Comparison of ENCODE assay signal across 27 cellular contexts in the genomic region with DNA sequence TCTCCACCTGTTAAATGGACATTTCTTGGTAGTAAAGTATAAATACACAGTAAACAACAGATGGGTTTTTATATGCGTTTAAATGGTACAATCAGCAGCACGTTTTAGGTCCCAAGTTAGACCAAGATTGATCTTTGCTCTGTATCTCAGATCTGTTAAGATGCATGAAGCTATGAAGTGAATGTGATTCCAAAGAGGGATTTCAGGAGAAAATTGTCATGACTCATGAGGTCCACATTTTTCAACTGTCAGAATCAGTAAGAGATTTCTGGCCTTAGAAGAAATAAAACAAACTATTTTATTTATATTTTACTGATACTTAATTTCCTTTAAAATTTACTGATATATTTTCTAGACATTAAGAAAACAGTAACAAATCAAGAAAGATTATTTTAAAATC.
"Had no signal": no experiment of that assay in that cellular context is flagged by ENCODE, and none has a peak within 500 bp of the region (broad histone marks: within the 10 kb centered on the region; RNA-seq: fewer than 3 reads in every experiment).

No MANE protein-coding gene starts in this region.

- H3K36me3 ChIP-seq: breast epithelium, neutrophil, right lobe of liver, tibial nerve, WERI-Rb-1 had no signal

- H3K27me3 ChIP-seq: breast epithelium, neutrophil, right lobe of liver, tibial nerve had no signal

- H3K27ac Mint-ChIP-seq: activated naive CD4-positive, alpha-beta T cell treated with anti-CD3 and anti-CD28 coated beads, Interleukin-2, amount 10 ng/mL, durations not matched to agents 7 days and 5 days; activated naive CD8-positive, alpha-beta T cell treated with anti-CD3 and anti-CD28 coated beads, Interleukin-2, amount 10 ng/mL, durations not matched to agents 7 days and 5 days; activated T-helper 1 cell treated with anti-CD3 and anti-CD28 coated beads, Interleukin-12 subunit alpha, Interleukin-12 subunit beta, Interleukin-2, Interleukin-4 antibody, amounts not matched to agents 30 ng/mL and 10 ng/mL and 1 ng/mL, durations not matched to agents 14 hours and 24 hours and 36 hours; nephron progenitor cell; progenitor cell of endocrine pancreas; T-helper 1 cell treated with Interleukin-12 subunit alpha and Interleukin-12 subunit beta and Interleukin-4 antibody, amounts not matched to agents 30 μg/mL and 1 μg/mL, for 36 hours had no signal

- H3K4me1 Mint-ChIP-seq: nephron progenitor cell had no signal

- H3K9me3 Mint-ChIP-seq: activated naive CD4-positive, alpha-beta T cell treated with anti-CD3 and anti-CD28 coated beads, Interleukin-2, amount 10 ng/mL, durations not matched to agents 7 days and 5 days; activated T-helper 1 cell treated with anti-CD3 and anti-CD28 coated beads, Interleukin-12 subunit alpha, Interleukin-12 subunit beta, Interleukin-2, Interleukin-4 antibody, amounts not matched to agents 30 ng/mL and 10 ng/mL and 1 ng/mL, durations not matched to agents 14 hours and 24 hours and 36 hours; T-helper 1 cell treated with Interleukin-12 subunit alpha and Interleukin-12 subunit beta and Interleukin-4 antibody, amounts not matched to agents 30 μg/mL and 1 μg/mL, for 36 hours had no signal

- H3K4me1 ChIP-seq: breast epithelium, tibial nerve had no signal

- H3K4me3 Mint-ChIP-seq: activated naive CD4-positive, alpha-beta T cell treated with anti-CD3 and anti-CD28 coated beads, Interleukin-2, amount 10 ng/mL, durations not matched to agents 7 days and 5 days; activated naive CD8-positive, alpha-beta T cell treated with anti-CD3 and anti-CD28 coated beads, Interleukin-2, amount 10 ng/mL, durations not matched to agents 7 days and 5 days; activated T-helper 1 cell treated with anti-CD3 and anti-CD28 coated beads, Interleukin-12 subunit alpha, Interleukin-12 subunit beta, Interleukin-2, Interleukin-4 antibody, amounts not matched to agents 30 ng/mL and 10 ng/mL and 1 ng/mL, durations not matched to agents 14 hours and 24 hours and 36 hours; nephron progenitor cell; T-helper 1 cell treated with Interleukin-12 subunit alpha and Interleukin-12 subunit beta and Interleukin-4 antibody, amounts not matched to agents 30 μg/mL and 1 μg/mL, for 36 hours had no signal

- H3K4me3 ChIP-seq: breast epithelium, right lobe of liver, smooth muscle cell, tibial nerve had no signal

- ATAC-seq: esophagus mucosa, left cardiac atrium, right lobe of liver had no signal

- H3K27me3 Mint-ChIP-seq: activated naive CD4-positive, alpha-beta T cell treated with anti-CD3 and anti-CD28 coated beads, Interleukin-2, amount 10 ng/mL, durations not matched to agents 7 days and 5 days; activated naive CD8-positive, alpha-beta T cell treated with anti-CD3 and anti-CD28 coated beads, Interleukin-2, amount 10 ng/mL, durations not matched to agents 7 days and 5 days; progenitor cell of endocrine pancreas had no signal

- H3K27ac ChIP-seq: breast epithelium, neutrophil, right lobe of liver, tibial nerve, WERI-Rb-1 had no signal

- DNase-seq: activated CD4-positive, alpha-beta T cell treated with anti-CD3 and anti-CD28 coated beads for 48 hours; activated CD4-positive, alpha-beta T cell treated with anti-CD3 and anti-CD28 coated beads, Interleukin-2, amount 50 U/mL, for 48 hours; activated CD8-positive, alpha-beta memory T cell treated with anti-CD3 and anti-CD28 coated beads, Interleukin-2, amount 50 U/mL, for 4 hours; activated gamma-delta T cell; activated naive CD4-positive, alpha-beta T cell treated with anti-CD3 and anti-CD28 coated beads, Interleukin-2, amount 10 ng/mL, durations not matched to agents 7 days and 5 days; activated naive CD8-positive, alpha-beta T cell treated with anti-CD3 and anti-CD28 coated beads, Interleukin-2, amount 10 ng/mL, durations not matched to agents 7 days and 5 days; activated T-cell treated with anti-CD3 and anti-CD28 coated beads, Interleukin-2, amount 50 U/mL, for 1 hour; amygdala; central memory CD4-positive, alpha-beta T cell; foreskin melanocyte; islet precursor cell; left cardiac atrium; mammary epithelial cell; nephron progenitor cell; right lobe of liver; stimulated activated CD4-positive, alpha-beta T cell treated with anti-CD3 and anti-CD28 coated beads, Interleukin-1b, Interleukin-23, amount 100 ng/mL, for 48 hours; stimulated activated naive CD4-positive, alpha-beta T cell; T-helper 9 cell; WERI-Rb-1 had no signal

- H3K36me3 Mint-ChIP-seq: activated naive CD4-positive, alpha-beta T cell treated with anti-CD3 and anti-CD28 coated beads, Interleukin-2, amount 10 ng/mL, durations not matched to agents 7 days and 5 days; activated naive CD8-positive, alpha-beta T cell treated with anti-CD3 and anti-CD28 coated beads, Interleukin-2, amount 10 ng/mL, durations not matched to agents 7 days and 5 days had no signal

- H3K9me3 ChIP-seq: breast epithelium, neutrophil, right lobe of liver, tibial nerve had no signal
